Comparison of ENCODE assay signal across 8 cellular contexts in genomic region chr2:171999604-172000469, GRCh38. TPM values are rescaled to one million over a fixed set of nuclear protein-coding genes. Genes with fewer than 3 reads are reported as not detected.
A peak's percentile ranks its signal among the peaks of the same experiment; 100 is the strongest.
DNase-seq lines count a peak whose midpoint lies in the region; ATAC-seq, FAIRE-seq and TF ChIP-seq lines count a peak whose summit lies in the region.

Gene METAP1D, plus strand, starts transcription at chr2:171999953. Its CDS starts 17 bp downstream, at chr2:171999970.

- H3K36me3 ChIP-seq in WERI-Rb-1 (no peaks in the 10 kb centered on the region), mammary epithelial cell (ENCODE audit: insufficient read depth, low read length) (no peaks in the 10 kb centered on the region), small intestine (ENCODE audit: control insufficient read depth in 2 of 2, insufficient read depth in 2 of 2, low read length in 2 of 2) (no peaks in the 10 kb centered on the region)

- dilution Hi-C loops in mammary epithelial cell (cut with HindIII; ENCODE audit: low sequenced_read_pairs) = no loop called here

- TSS peak; percentile 80 for BruUV-seq in mammary epithelial cell (replicated peaks; lab: Mats Ljungman, UMichigan)

- ATAC-seq in GM18907 (IDR thresholded peaks at IDR 0.05; ENCODE audit: unreplicated experiment) (peak; percentile 96), HG03135 (IDR thresholded peaks at IDR 0.05; ENCODE audit: unreplicated experiment) (peak; percentile 97)

- H4K20me1 ChIP-seq in mammary epithelial cell (ENCODE audit: insufficient read depth, low read length) = no peaks in the 10 kb centered on the region

- H3K27me3 ChIP-seq in WERI-Rb-1 (ENCODE audit: insufficient read depth, low read depth, severe bottlenecking) (no peaks in the 10 kb centered on the region), mammary epithelial cell (ENCODE audit: insufficient read depth, low read length) (no peaks in the 10 kb centered on the region), small intestine (ENCODE audit: control insufficient read depth in 2 of 2, insufficient read depth in 2 of 2, low read length in 2 of 2) (no peaks in the 10 kb centered on the region)

- TF ChIP-seq CTCF in WERI-Rb-1 (IDR thresholded peaks at IDR 0.05; ENCODE audit: low read depth, low read length) = no peak
- TF ChIP-seq CTCF in mammary epithelial cell (conservative IDR thresholded peaks at IDR 0.05 in 1 of 2, IDR thresholded peaks at IDR 0.05 in 1 of 2; ENCODE audit: extremely low read depth in 1 of 2, insufficient read depth in 1 of 2, low read depth in 1 of 2, low read length in 2 of 2) = no peak

- H3K27ac ChIP-seq in WERI-Rb-1 (peak within 1 kb of the TSS; percentile 78), mammary epithelial cell (ENCODE audit: insufficient read depth, low read depth, low read length) (peak within 1 kb of the TSS; percentile 89), small intestine (ENCODE audit: low read depth in 1 of 2, low read length in 1 of 2) (peak within 1 kb of the TSS in 1 of 2 donors; percentile 69)

- FAIRE-seq in small intestine (lab: Jason Lieb, UNC) = no peak

- peak within 1 kb of the TSS; percentile 54 for H3K4me3 ChIP-seq in WERI-Rb-1 (ENCODE audit: low read depth, low read length)
- H3K4me3 ChIP-seq in mammary epithelial cell (replicated peaks in 1 of 3; ENCODE audit: insufficient read depth in 1 of 3, low read depth in 2 of 3, low read length in 3 of 3) = peak within 1 kb of the TSS; percentile 67 to 91 (median 86)
- H3K4me3 ChIP-seq in small intestine (ENCODE audit: low read depth in 1 of 2, low read length in 2 of 2) = peak within 1 kb of the TSS; percentile 72

- peak within 1 kb of the TSS; percentile 86 for H3K4me2 ChIP-seq in mammary epithelial cell (ENCODE audit: insufficient read depth, low read depth, low read length)

- CTCF ChIA-PET in mammary epithelial cell (lab: Charles Lee; ENCODE audit: low non-redundant PET) = no interaction called here

- peaks cover 17% of the 10 kb centered on the region for H3K4me1 ChIP-seq in mammary epithelial cell (ENCODE audit: insufficient read depth, low read length)
- no peaks in the 10 kb centered on the region for H3K4me1 ChIP-seq in small intestine (ENCODE audit: control insufficient read depth in 2 of 2, insufficient read depth in 1 of 2, low read depth in 1 of 2, low read length in 1 of 2)

- intact Hi-C loops in mammary epithelial cell (cut with micrococcal nuclease) = loop anchor here (1.0 kb wide), 2 partner anchors 77 to 102 kb away; partner anchors contain the start of gene DLX2

- DNase-seq in AG08395 (ENCODE audit: low spot score) = peak; percentile 99
- peak; percentile 93 for DNase-seq in NCI-H2171 treated with DMSO at 0.1 percent for 48 hours (lab: John Stamatoyannopoulos, UW)
- peak; percentile 94 for DNase-seq in WERI-Rb-1
- peak; percentile 87 for DNase-seq in mammary epithelial cell
- peak; percentile 99 for DNase-seq in iPS-NIHi11 (ENCODE audit: low spot score)
- DNase-seq in small intestine = peak; percentile 93

- H3K9me3 ChIP-seq in WERI-Rb-1 (ENCODE audit: severe bottlenecking) (no peaks in the 10 kb centered on the region), mammary epithelial cell (replicated peaks; ENCODE audit: insufficient read depth, low read length) (no peaks in the 10 kb centered on the region), small intestine (ENCODE audit: control insufficient read depth, low read depth) (no peaks in the 10 kb centered on the region)

- peak within 1 kb of the TSS; percentile 90 for H3K9ac ChIP-seq in mammary epithelial cell (ENCODE audit: insufficient read depth, low read length)

- WGBS in mammary epithelial cell (ENCODE audit: low coverage, missing lambda C conversion rate) = under 1% methylated on average over 45 of the region's 73 CpGs
- WGBS in small intestine, 3 donors = 0% methylated on average over 54 to 73 of the region's 73 CpGs

- in situ Hi-C loops in mammary epithelial cell (cut with MboI; ENCODE audit: low sequenced_read_pairs in 2 of 2) = loop anchor here in 1 of 2 donors (5.0 kb wide), 1 partner anchor 97 kb away; no protein-coding TSS in a partner anchor

- H2AFZ ChIP-seq in mammary epithelial cell (ENCODE audit: low read depth, low read length) = peak within 1 kb of the TSS; percentile 99

- H3K79me2 ChIP-seq in mammary epithelial cell (ENCODE audit: insufficient read depth, low read length) = no peaks in the 10 kb centered on the region

RNA-seq across cellular contexts. Expression of gene METAP1D, which starts in this region (rescaled TPM):
- 1 to 10 TPM; 3.3 to 4.7 TPM for total RNA-seq in mammary epithelial cell
- 2.9 TPM for polyA plus RNA-seq in mammary epithelial cell
- 7.7 TPM for polyA minus RNA-seq in mammary epithelial cell
- polyA plus RNA-seq in small intestine = 1 to 10 TPM in 2 of 3 donors, under 1 TPM in 1; 0.45 to 4.5 (median 1.6) TPM
